Comparison of ENCODE assay signal across 1 cellular context in genomic region chr18:6666286-6666685, GRCh38.
TF ChIP-seq lines count a peak whose summit lies in the region.

No MANE protein-coding gene starts in this region.

TF ChIP-seq in SK-N-SH treated with all-trans-retinoic acid at 6 μM for 48 hours, 23 proteins besides CTCF, POLR2A, EP300 and RAD21 (continued from another document):
- TF ChIP-seq, protein P1, sequence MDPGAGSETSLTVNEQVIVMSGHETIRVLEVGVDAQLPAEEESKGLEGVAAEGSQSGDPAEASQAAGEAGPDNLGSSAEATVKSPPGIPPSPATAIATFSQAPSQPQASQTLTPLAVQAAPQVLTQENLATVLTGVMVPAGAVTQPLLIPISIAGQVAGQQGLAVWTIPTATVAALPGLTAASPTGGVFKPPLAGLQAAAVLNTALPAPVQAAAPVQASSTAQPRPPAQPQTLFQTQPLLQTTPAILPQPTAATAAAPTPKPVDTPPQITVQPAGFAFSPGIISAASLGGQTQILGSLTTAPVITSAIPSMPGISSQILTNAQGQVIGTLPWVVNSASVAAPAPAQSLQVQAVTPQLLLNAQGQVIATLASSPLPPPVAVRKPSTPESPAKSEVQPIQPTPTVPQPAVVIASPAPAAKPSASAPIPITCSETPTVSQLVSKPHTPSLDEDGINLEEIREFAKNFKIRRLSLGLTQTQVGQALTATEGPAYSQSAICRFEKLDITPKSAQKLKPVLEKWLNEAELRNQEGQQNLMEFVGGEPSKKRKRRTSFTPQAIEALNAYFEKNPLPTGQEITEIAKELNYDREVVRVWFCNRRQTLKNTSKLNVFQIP (CRISPR knock-in tag; IDR thresholded peaks at IDR 0.05; ENCODE audit: borderline replicate concordance, low read depth) = no peak
